31 cellular contexts compared by ENCODE assay signal in genomic region chrX:36909584-36909983, GRCh38.
A peak's percentile ranks its signal among the peaks of the same experiment; 100 is the strongest.
DNase-seq lines count a peak whose midpoint lies in the region; ATAC-seq and TF ChIP-seq lines count a peak whose summit lies in the region.
"Had no signal": no experiment of that assay in that cellular context is flagged by ENCODE, and none has a peak within 500 bp of the region (broad histone marks: within the 10 kb centered on the region; RNA-seq: fewer than 3 reads in every experiment).

No MANE protein-coding gene starts in this region.

- H3K4me3 Mint-ChIP-seq in nephron = no peak overlapping the region
- H3K4me3 Mint-ChIP-seq in CD4-positive, alpha-beta T cell = no peak overlapping the region
- H3K4me3 Mint-ChIP-seq: activated CD4-positive, alpha-beta T cell treated with anti-CD3 and anti-CD28 coated beads, Interleukin-2, amount 10 ng/mL, durations not matched to agents 24 days and 14 days; activated CD8-positive, alpha-beta memory T cell treated with anti-CD3 and anti-CD28 coated beads, Interleukin-2, amount 10 ng/mL, durations not matched to agents 7 days and 5 days; activated T-cell treated with anti-CD3 and anti-CD28 coated beads, Interleukin-2, amount 50 U/mL, for 72 hours; endodermal cell had no signal

- H3K9me3 Mint-ChIP-seq in nephron = peaks cover 2% of the 10 kb centered on the region
- no peaks in the 10 kb centered on the region for H3K9me3 Mint-ChIP-seq in CD4-positive, alpha-beta T cell
- H3K9me3 Mint-ChIP-seq: activated CD4-positive, alpha-beta T cell treated with anti-CD3 and anti-CD28 coated beads, Interleukin-2, amount 10 ng/mL, durations not matched to agents 24 days and 14 days; activated T-cell treated with anti-CD3 and anti-CD28 coated beads, Interleukin-2, amount 50 U/mL, for 72 hours had no signal

- no peaks in the 10 kb centered on the region for H3K9me3 ChIP-seq in fibroblast of lung (ENCODE audit: control insufficient read depth, insufficient read depth, low read depth, low read length)
- no peaks in the 10 kb centered on the region for H3K9me3 ChIP-seq in CD4-positive, alpha-beta T cell (ENCODE audit: control insufficient read depth, low read length)
- H3K9me3 ChIP-seq: adrenal gland, lower lobe of right lung, ovary, thoracic aorta, vagina had no signal

- no peak overlapping the region for H3K4me2 ChIP-seq in fibroblast of lung (ENCODE audit: extremely low read depth, insufficient read depth, low read length)

- POLR2A ChIA-PET in CD4-positive, alpha-beta T cell (lab: Charles Lee) = no interaction called here

- TF ChIP-seq CTCF in AG10803 (conservative IDR thresholded peaks at IDR 0.05; ENCODE audit: low read length) (no peak), astrocyte of the cerebellum (IDR thresholded peaks at IDR 0.05; ENCODE audit: low read depth, low read length, missing control alignments) (no peak), fibroblast of lung (conservative IDR thresholded peaks at IDR 0.05 in 1 of 2, IDR thresholded peaks at IDR 0.05 in 1 of 2; ENCODE audit: low read depth in 1 of 2, low read length in 2 of 2) (no peak), nephron (IDR thresholded peaks at IDR 0.05; ENCODE audit: unreplicated experiment in 3 of 3) (no peak)
- TF ChIP-seq CTCF in CD4-positive, alpha-beta T cell (IDR thresholded peaks at IDR 0.05) = no peak

- H3K4me1 ChIP-seq in fibroblast of lung (ENCODE audit: control insufficient read depth, extremely low read depth, insufficient read depth, low read length) = no peaks in the 10 kb centered on the region
- H3K4me1 ChIP-seq: adrenal gland, lower lobe of right lung, vagina had no signal

- no peak for ATAC-seq in GM21423 (IDR thresholded peaks at IDR 0.05; ENCODE audit: unreplicated experiment)
- ATAC-seq in CD4-positive, alpha-beta T cell (ENCODE audit: poor library complexity) = no peak
- ATAC-seq: activated CD8-positive, alpha-beta memory T cell treated with anti-CD3 and anti-CD28 coated beads, Interleukin-2, amount 10 ng/mL, durations not matched to agents 7 days and 5 days; activated T-cell treated with anti-CD3 and anti-CD28 coated beads, Interleukin-2, amount 50 U/mL, for 72 hours; lower lobe of right lung; Panc1; right cardiac atrium had no signal

- intact Hi-C loops in CD4-positive, alpha-beta T cell (cut with DNase I, micrococcal nuclease) = no loop called here

- no peaks in the 10 kb centered on the region for H3K79me2 ChIP-seq in fibroblast of lung (ENCODE audit: control insufficient read depth, insufficient read depth, low read length)

- H3K27me3 ChIP-seq in fibroblast of lung (ENCODE audit: control insufficient read depth, insufficient read depth, low read length) = no peaks in the 10 kb centered on the region
- no peaks in the 10 kb centered on the region for H3K27me3 ChIP-seq in CD4-positive, alpha-beta T cell (ENCODE audit: control insufficient read depth, insufficient read depth, low read length)
- H3K27me3 ChIP-seq: cardiac muscle cell, ovary, vagina had no signal

- no peak overlapping the region for H2AFZ ChIP-seq in fibroblast of lung (ENCODE audit: low read length)

- CTCF ChIA-PET in CD4-positive, alpha-beta T cell (lab: Charles Lee) = no interaction called here

- H3K27me3 Mint-ChIP-seq in nephron (ENCODE audit: low read depth) = no peaks in the 10 kb centered on the region
- no peaks in the 10 kb centered on the region for H3K27me3 Mint-ChIP-seq in CD4-positive, alpha-beta T cell
- H3K27me3 Mint-ChIP-seq: activated CD4-positive, alpha-beta T cell treated with anti-CD3 and anti-CD28 coated beads, Interleukin-2, amount 10 ng/mL, durations not matched to agents 24 days and 14 days; activated CD8-positive, alpha-beta memory T cell treated with anti-CD3 and anti-CD28 coated beads, Interleukin-2, amount 10 ng/mL, durations not matched to agents 7 days and 5 days had no signal

- H4K20me1 ChIP-seq in fibroblast of lung (ENCODE audit: control insufficient read depth, extremely low read depth, insufficient read depth, low read length) = no peaks in the 10 kb centered on the region

- no peaks in the 10 kb centered on the region for H3K36me3 ChIP-seq in fibroblast of lung (ENCODE audit: control insufficient read depth, insufficient read depth, low read length)
- H3K36me3 ChIP-seq: adrenal gland, cardiac muscle cell, lower lobe of right lung, ovary, thoracic aorta, vagina had no signal

- no peaks in the 10 kb centered on the region for H3K36me3 Mint-ChIP-seq in nephron (ENCODE audit: low read depth)
- H3K36me3 Mint-ChIP-seq in CD4-positive, alpha-beta T cell (ENCODE audit: low read depth) = no peaks in the 10 kb centered on the region
- H3K36me3 Mint-ChIP-seq: activated CD8-positive, alpha-beta memory T cell treated with anti-CD3 and anti-CD28 coated beads, Interleukin-2, amount 10 ng/mL, durations not matched to agents 7 days and 5 days had no signal

- peaks cover 8% of the 10 kb centered on the region for H3K4me1 Mint-ChIP-seq in nephron
- no peaks in the 10 kb centered on the region for H3K4me1 Mint-ChIP-seq in CD4-positive, alpha-beta T cell (ENCODE audit: low read depth)
- H3K4me1 Mint-ChIP-seq: activated CD4-positive, alpha-beta T cell treated with anti-CD3 and anti-CD28 coated beads, Interleukin-2, amount 10 ng/mL, durations not matched to agents 24 days and 14 days; activated CD8-positive, alpha-beta memory T cell treated with anti-CD3 and anti-CD28 coated beads, Interleukin-2, amount 10 ng/mL, durations not matched to agents 7 days and 5 days; endodermal cell had no signal

- H3K9ac ChIP-seq in fibroblast of lung (ENCODE audit: insufficient read depth, low read length) = no peak overlapping the region

- in situ Hi-C loops in astrocyte of the cerebellum (cut with HindIII; ENCODE audit: low sequenced_read_pairs) (no loop called here), G401 (cut with HindIII; ENCODE audit: low sequenced_read_pairs) (no loop called here)

- H3K27ac Mint-ChIP-seq in nephron = peak overlapping the region in 2 of 3 experiments; percentile 25 to 40
- no peak overlapping the region for H3K27ac Mint-ChIP-seq in CD4-positive, alpha-beta T cell
- H3K27ac Mint-ChIP-seq: activated CD4-positive, alpha-beta T cell treated with anti-CD3 and anti-CD28 coated beads, Interleukin-2, amount 10 ng/mL, durations not matched to agents 24 days and 14 days; activated CD8-positive, alpha-beta memory T cell treated with anti-CD3 and anti-CD28 coated beads, Interleukin-2, amount 10 ng/mL, durations not matched to agents 7 days and 5 days; activated T-cell treated with anti-CD3 and anti-CD28 coated beads, Interleukin-2, amount 50 U/mL, for 72 hours; endodermal cell had no signal

- H3K4me3 ChIP-seq in AG10803 (ENCODE audit: low read length) (no peak overlapping the region), astrocyte of the cerebellum (ENCODE audit: low read depth, low read length) (no peak overlapping the region), fibroblast of lung (replicated peaks in 1 of 4; ENCODE audit: control extremely low read depth in 1 of 4, insufficient read depth in 1 of 4, low read depth in 3 of 4, low read length in 4 of 4) (no peak overlapping the region)
- H3K4me3 ChIP-seq: adrenal gland, cardiac muscle cell, coronary artery, lower lobe of right lung, ovary, thoracic aorta, vagina had no signal

- peak; percentile 0 for DNase-seq in AG10803 (ENCODE audit: low read depth)
- DNase-seq in astrocyte of the cerebellum (ENCODE audit: low read depth) = peak; percentile 39
- DNase-seq in fibroblast of lung (ENCODE audit: low read depth in 2 of 2) = peak; percentile 0 to 50
- no peak for DNase-seq in CD4-positive, alpha-beta T cell
- no peak for DNase-seq in SIG-M5 (lab: John Stamatoyannopoulos, UW)
- DNase-seq in G401 (ENCODE audit: low spot score) = no peak
- DNase-seq: activated CD4-positive, alpha-beta T cell treated with anti-CD3 and anti-CD28 coated beads, Interleukin-2, amount 10 ng/mL, durations not matched to agents 24 days and 14 days; activated CD8-positive, alpha-beta memory T cell treated with anti-CD3 and anti-CD28 coated beads, Interleukin-2, amount 10 ng/mL, durations not matched to agents 7 days and 5 days; activated naive CD4-positive, alpha-beta T cell treated with Interleukin-2 at 50 U/mL for 16 hours; activated T-cell treated with anti-CD3 and anti-CD28 coated beads, Interleukin-2, amount 50 U/mL, for 72 hours; adrenal gland; COR-L47; endodermal cell; GDM1; GOT3; islet precursor cell; lower lobe of right lung; NCI-H187; ovary; right cardiac atrium; stimulated activated CD4-positive, alpha-beta T cell treated with anti-CD3 and anti-CD28 coated beads, Interleukin-15, amount 100 ng/mL, for 24 hours; stimulated activated naive CD4-positive, alpha-beta T cell; T1000 had no signal

- H3K27ac ChIP-seq in fibroblast of lung (ENCODE audit: insufficient read depth, low read length) = no peak overlapping the region
- H3K27ac ChIP-seq in CD4-positive, alpha-beta T cell (ENCODE audit: low read depth, low read length) = no peak overlapping the region
- H3K27ac ChIP-seq: adrenal gland, cardiac muscle cell, coronary artery, HL-60, lower lobe of right lung, ovary, thoracic aorta, vagina had no signal

Comparison
In these comparisons a context has a peak if more than half of its experiments do, and no peak if none do; other contexts are left out.
1. DNase-seq: peak in AG10803 (single experiment), astrocyte of the cerebellum (single experiment) and fibroblast of lung (2 of 2); none in CD4-positive, alpha-beta T cell (0 of 10), SIG-M5 (single experiment) and G401 (single experiment).